Comparison of ENCODE assay signal across 9 cellular contexts in genomic region chr10:12264204-12264908, GRCh38.
DNase-seq lines count a peak whose midpoint lies in the region; ATAC-seq and TF ChIP-seq lines count a peak whose summit lies in the region.
"Had no signal": no experiment of that assay in that cellular context is flagged by ENCODE, and none has a peak within 500 bp of the region (broad histone marks: within the 10 kb centered on the region; RNA-seq: fewer than 3 reads in every experiment).

No MANE protein-coding gene starts in this region.

- H3K4me1 Mint-ChIP-seq in CD14-positive monocyte = peaks cover 40% of the 10 kb centered on the region
- peaks cover 18% of the 10 kb centered on the region for H3K4me1 Mint-ChIP-seq in activated CD8-positive, alpha-beta T cell treated with anti-CD3 and anti-CD28 coated beads, Interleukin-2, amount 10 ng/mL, durations not matched to agents 7 days and 5 days (ENCODE audit: low read depth)

- H3K27ac ChIP-seq in mesendoderm (ENCODE audit: low read depth, low read length) = no peak overlapping the region
- H3K27ac ChIP-seq: epithelial cell of prostate had no signal

- ATAC-seq in GM19351 (IDR thresholded peaks at IDR 0.05; ENCODE audit: unreplicated experiment) (peak; percentile 87), HG03460 (IDR thresholded peaks at IDR 0.05; ENCODE audit: unreplicated experiment) (peak; percentile 70)
- peak; percentile 80 for ATAC-seq in activated CD8-positive, alpha-beta T cell treated with anti-CD3 and anti-CD28 coated beads, Interleukin-2, amount 10 ng/mL, durations not matched to agents 7 days and 5 days

- peak; percentile 74 for TF ChIP-seq CTCF in CD14-positive monocyte (IDR thresholded peaks at IDR 0.05)

- POLR2A ChIA-PET in activated CD8-positive, alpha-beta T cell treated with anti-CD3 and anti-CD28 coated beads, Interleukin-2, amount 10 ng/mL, durations not matched to agents 7 days and 5 days (lab: Charles Lee) = interaction anchor here (0.7 kb wide), 1 partner anchor 84 kb away, joined by 3 read pairs; no protein-coding TSS in a partner anchor

- peaks cover 0 to 3% (median 0%) of the 10 kb centered on the region in 7 donors for H3K9me3 Mint-ChIP-seq in CD14-positive monocyte
- no peaks in the 10 kb centered on the region for H3K9me3 Mint-ChIP-seq in activated CD8-positive, alpha-beta T cell treated with anti-CD3 and anti-CD28 coated beads, Interleukin-2, amount 10 ng/mL, durations not matched to agents 7 days and 5 days (ENCODE audit: insufficient read depth)

- no peaks in the 10 kb centered on the region for H3K79me2 ChIP-seq in mesendoderm (ENCODE audit: control insufficient read depth, insufficient read depth, low read length)

- no peak overlapping the region for H3K18ac ChIP-seq in mesendoderm (ENCODE audit: low read length)

- peak overlapping the region; percentile 72 to 80 for H3K4me3 Mint-ChIP-seq in CD14-positive monocyte
- peak overlapping the region; percentile 33 for H3K4me3 Mint-ChIP-seq in activated CD8-positive, alpha-beta T cell treated with anti-CD3 and anti-CD28 coated beads, Interleukin-2, amount 10 ng/mL, durations not matched to agents 7 days and 5 days

- H4K8ac ChIP-seq in mesendoderm (ENCODE audit: low read depth, low read length) = no peak overlapping the region

- H4K5ac ChIP-seq in mesendoderm (ENCODE audit: low read length) = no peak overlapping the region

- no peaks in the 10 kb centered on the region for H3K27me3 ChIP-seq in mesendoderm (ENCODE audit: insufficient read depth, low read length, poor library complexity)

- H3K56ac ChIP-seq in mesendoderm (ENCODE audit: low read length) = peak overlapping the region; percentile 50

- no peaks in the 10 kb centered on the region for H3K4me1 ChIP-seq in mesendoderm (ENCODE audit: control insufficient read depth, low read depth, low read length)

- H2AK5ac ChIP-seq in mesendoderm (ENCODE audit: low read length) = no peak overlapping the region

- intact Hi-C loops in CD14-positive monocyte (cut with micrococcal nuclease) = loop anchor here (5.0 to 10.0 kb wide), 3 partner anchors 70 to 390 kb away; no protein-coding TSS in a partner anchor

- WGBS in mesendoderm (ENCODE audit: extremely low coverage, insufficient coverage, low lambda C conversion rate) = no CpG with 5 or more reads among the region's 30 CpGs

- H3K9ac ChIP-seq in mesendoderm (ENCODE audit: low read length) = no peak overlapping the region

- H3K23ac ChIP-seq in mesendoderm (ENCODE audit: low read length) = no peak overlapping the region

- H3K4me3 ChIP-seq in mesendoderm (ENCODE audit: low read length) = no peak overlapping the region

- no peaks in the 10 kb centered on the region for H3K36me3 ChIP-seq in mesendoderm (ENCODE audit: control insufficient read depth, insufficient read depth, low read length)

- no peak overlapping the region for H2BK120ac ChIP-seq in mesendoderm (ENCODE audit: low read depth, low read length)

- DNase-seq in CD14-positive monocyte (ENCODE audit: low spot score) = peak; percentile 49
- peak; percentile 28 for DNase-seq in NCI-H526 treated with DMSO at 0.1 percent for 48 hours (lab: John Stamatoyannopoulos, UW)
- peak; percentile 69 for DNase-seq in activated CD8-positive, alpha-beta T cell treated with anti-CD3 and anti-CD28 coated beads, Interleukin-2, amount 10 ng/mL, durations not matched to agents 7 days and 5 days
- peak; percentile 59 for DNase-seq in effector CD4-positive, alpha-beta T cell
- DNase-seq in mesendoderm = peak; percentile 90
- peak; percentile 45 for DNase-seq in stimulated activated CD8-positive, alpha-beta memory T cell treated with anti-CD3 and anti-CD28 coated beads, Interleukin-12 subunit alpha, Interleukin-12 subunit beta, amount 100 ng/mL, for 4 hours (ENCODE audit: low read depth)

- H3K79me1 ChIP-seq in mesendoderm (ENCODE audit: low read length) = no peaks in the 10 kb centered on the region

- H3K4ac ChIP-seq in mesendoderm (ENCODE audit: low read depth, low read length) = no peak overlapping the region

- peak overlapping the region; percentile 7 for H3K4me2 ChIP-seq in mesendoderm (ENCODE audit: low read length)

- CTCF ChIA-PET in activated CD8-positive, alpha-beta T cell treated with anti-CD3 and anti-CD28 coated beads, Interleukin-2, amount 10 ng/mL, durations not matched to agents 7 days and 5 days (lab: Charles Lee) = interaction anchor here (0.6 to 5.6 kb wide), 18 partner anchors 9 to 638 kb away, joined by 3 to 65 read pairs (median 3); partner anchors contain the start of gene CAMK1D

- peak overlapping the region; percentile 34 to 92 (median 86) for H3K27ac Mint-ChIP-seq in CD14-positive monocyte
- no peak overlapping the region for H3K27ac Mint-ChIP-seq in activated CD8-positive, alpha-beta T cell treated with anti-CD3 and anti-CD28 coated beads, Interleukin-2, amount 10 ng/mL, durations not matched to agents 7 days and 5 days

- peaks cover 0 to 2% (median 1%) of the 10 kb centered on the region in 3 donors for H3K27me3 Mint-ChIP-seq in CD14-positive monocyte (ENCODE audit: low read depth in 3 of 3)
- H3K27me3 Mint-ChIP-seq in activated CD8-positive, alpha-beta T cell treated with anti-CD3 and anti-CD28 coated beads, Interleukin-2, amount 10 ng/mL, durations not matched to agents 7 days and 5 days (ENCODE audit: low read depth) = no peaks in the 10 kb centered on the region

- H3K36me3 Mint-ChIP-seq in CD14-positive monocyte = no peaks in the 10 kb centered on the region
- H3K36me3 Mint-ChIP-seq in activated CD8-positive, alpha-beta T cell treated with anti-CD3 and anti-CD28 coated beads, Interleukin-2, amount 10 ng/mL, durations not matched to agents 7 days and 5 days (ENCODE audit: low read depth) = no peaks in the 10 kb centered on the region

- no peak overlapping the region for H2BK15ac ChIP-seq in mesendoderm (replicated peaks; ENCODE audit: low read depth)

- no peak overlapping the region for H2BK5ac ChIP-seq in mesendoderm (ENCODE audit: low read length)

Comparison
In these comparisons a context has a peak if more than half of its experiments do, and no peak if none do; other contexts are left out.
1. DNase-seq: peak in every context shown above with its lines; median percentile 90 in mesendoderm; 69 in activated CD8-positive, alpha-beta T cell treated with anti-CD3 and anti-CD28 coated beads, Interleukin-2, amount 10 ng/mL, durations not matched to agents 7 days and 5 days; 59 in effector CD4-positive, alpha-beta T cell; 49 in CD14-positive monocyte; 45 in stimulated activated CD8-positive, alpha-beta memory T cell treated with anti-CD3 and anti-CD28 coated beads, Interleukin-12 subunit alpha, Interleukin-12 subunit beta, amount 100 ng/mL, for 4 hours; 28 in NCI-H526 treated with DMSO at 0.1 percent for 48 hours.